ENCODE assay signal across 8 cellular contexts in genomic region chr2:65130440-65131175, GRCh38. TPM values are rescaled to one million over a fixed set of nuclear protein-coding genes. Genes with fewer than 3 reads are reported as not detected.
DNase-seq lines count a peak whose midpoint lies in the region; ATAC-seq and TF ChIP-seq lines count a peak whose summit lies in the region.

No MANE protein-coding gene starts in this region.

- peak overlapping the region; percentile 52 for H2AFZ ChIP-seq in ACC112 (ENCODE audit: low read length, unreplicated experiment)

- peaks cover 22% of the 10 kb centered on the region for H3K4me1 ChIP-seq in ACC112 (ENCODE audit: control insufficient read depth, insufficient read depth, low read length, unreplicated experiment)
- peaks cover 25% of the 10 kb centered on the region for H3K4me1 ChIP-seq in muscle layer of colon (ENCODE audit: insufficient read depth, low read length)

- H3K9ac ChIP-seq in muscle layer of colon (ENCODE audit: low read length): peak overlapping the region; percentile 32

- H3K27ac ChIP-seq in ACC112 (ENCODE audit: low read depth, low read length): peak overlapping the region; percentile 63
- peak overlapping the region; percentile 12 to 98 (median 92) for H3K27ac ChIP-seq in dorsolateral prefrontal cortex
- H3K27ac ChIP-seq in muscle layer of colon (ENCODE audit: low read depth, low read length): peak overlapping the region; percentile 76

- no peaks in the 10 kb centered on the region for H3K9me3 ChIP-seq in muscle layer of colon (ENCODE audit: low read length)

- H3K27me3 ChIP-seq in ACC112 (ENCODE audit: insufficient read depth, low read length) (no peaks in the 10 kb centered on the region), dorsolateral prefrontal cortex (no peaks in the 10 kb centered on the region), muscle layer of colon (ENCODE audit: control insufficient read depth in 1 of 2, insufficient read depth in 2 of 2, low read length in 2 of 2) (no peaks in the 10 kb centered on the region)

- no peaks in the 10 kb centered on the region for H3K36me3 ChIP-seq in ACC112 (ENCODE audit: insufficient read depth, low read length)
- no peaks in the 10 kb centered on the region for H3K36me3 ChIP-seq in muscle layer of colon (ENCODE audit: insufficient read depth, low read length)

- intact Hi-C loops in dorsolateral prefrontal cortex (cut with DNase I): loop anchor here (1.0 to 10.0 kb wide), 9 partner anchors 56 to 302 kb away; partner anchors contain the start of genes ACTR2 (in 2 of the 2), CEP68 (in 2 of the 2), SLC1A4 (in 1 of the 2) and SPRED2 (in 1 of the 2)

- DNase-seq in OCI-M2 (lab: John Stamatoyannopoulos, UW; ENCODE audit: unreplicated experiment): peak; percentile 59
- no peak for DNase-seq in dorsolateral prefrontal cortex
- DNase-seq in NCI-H146 treated with DMSO at 0.1 percent for 48 hours (lab: John Stamatoyannopoulos, UW; ENCODE audit: unreplicated experiment): no peak
- DNase-seq in COLO829 (ENCODE audit: low spot score): no peak

- H3K4me3 ChIP-seq in ACC112 (ENCODE audit: low read depth, low read length) (peak overlapping the region; percentile 85), dorsolateral prefrontal cortex (peak overlapping the region; percentile 42 to 98 (median 86)), muscle layer of colon (ENCODE audit: low read depth in 1 of 2, low read length in 2 of 2) (peak overlapping the region; percentile 52 to 71)

- peak; percentile 54 for TF ChIP-seq POLR2A in GM18526 (IDR thresholded peaks at IDR 0.05; ENCODE audit: extremely low read depth, insufficient read length)

- peak; percentile 27 for ATAC-seq in HG02981 (IDR thresholded peaks at IDR 0.05; ENCODE audit: unreplicated experiment)

- TF ChIP-seq CTCF in dorsolateral prefrontal cortex (IDR thresholded peaks at IDR 0.05 in 54 of 56, conservative IDR thresholded peaks at IDR 0.05 in 2 of 56; ENCODE audit: low read depth in 1 of 56, partially characterized antibody in 56 of 56): peak in 16 of 56 donors; percentile 4 to 59 (median 25)

- peaks cover 43% of the 10 kb centered on the region for H3K79me2 ChIP-seq in ACC112 (ENCODE audit: control insufficient read depth, insufficient read depth, low read length, unreplicated experiment)

RNA-seq across cellular contexts. Expression of gene RAB1A, which starts 0.7 kb away (rescaled TPM):
- total RNA-seq in dorsolateral prefrontal cortex: 100 to 1,000 TPM in 112 of 120 experiments, 10 to 100 TPM in 8; 87.4 to 171 (median 127) TPM
